16 cellular contexts compared by ENCODE assay signal in genomic region chr11:77412814-77413213, GRCh38.
DNase-seq lines count a peak whose midpoint lies in the region; ATAC-seq and TF ChIP-seq lines count a peak whose summit lies in the region.
"Had no signal": no experiment of that assay in that cellular context is flagged by ENCODE, and none has a peak within 500 bp of the region (broad histone marks: within the 10 kb centered on the region; RNA-seq: fewer than 3 reads in every experiment).

No MANE protein-coding gene starts in this region.

- H3K4me1 Mint-ChIP-seq in CD8-positive, alpha-beta T cell (ENCODE audit: low read depth) = peaks cover 40% of the 10 kb centered on the region
- H3K4me1 Mint-ChIP-seq in activated naive CD8-positive, alpha-beta T cell treated with anti-CD3 and anti-CD28 coated beads for 36 hours = peaks cover 38% of the 10 kb centered on the region
- peaks cover 27 to 31% (median 29%) of the 10 kb centered on the region in 3 donors for H3K4me1 Mint-ChIP-seq in naive B cell

- H3K9me3 Mint-ChIP-seq in CD8-positive, alpha-beta T cell = no peaks in the 10 kb centered on the region
- H3K9me3 Mint-ChIP-seq in activated naive CD8-positive, alpha-beta T cell treated with anti-CD3 and anti-CD28 coated beads for 36 hours = no peaks in the 10 kb centered on the region
- no peaks in the 10 kb centered on the region for H3K9me3 Mint-ChIP-seq in naive B cell

- no peaks in the 10 kb centered on the region for H3K36me3 Mint-ChIP-seq in CD8-positive, alpha-beta T cell
- peaks cover 6% of the 10 kb centered on the region for H3K36me3 Mint-ChIP-seq in activated naive CD8-positive, alpha-beta T cell treated with anti-CD3 and anti-CD28 coated beads for 36 hours
- no peaks in the 10 kb centered on the region for H3K36me3 Mint-ChIP-seq in naive B cell

- no peak overlapping the region for H2AFZ ChIP-seq in HCT116 (ENCODE audit: low read depth, low read length, poor library complexity, severe bottlenecking)

- peaks cover 25% of the 10 kb centered on the region for H3K4me1 ChIP-seq in CD8-positive, alpha-beta T cell (ENCODE audit: insufficient read depth, low read length)
- H3K4me1 ChIP-seq in HCT116 (ENCODE audit: control insufficient read depth in 1 of 2, insufficient read depth in 2 of 2, low read length in 2 of 2) = peaks cover 11 to 35% of the 10 kb centered on the region in 2 experiments; a peak in 3 of 4 replicates

- no TSS peak for BruUV-seq in HCT116 (replicated peaks; lab: Mats Ljungman, UMichigan)

- H3K9me3 ChIP-seq in CD8-positive, alpha-beta T cell (ENCODE audit: low read length) = no peaks in the 10 kb centered on the region
- no peaks in the 10 kb centered on the region for H3K9me3 ChIP-seq in HCT116 (ENCODE audit: control insufficient read depth in 1 of 2, insufficient read depth in 1 of 2, low read depth in 1 of 2, low read length in 2 of 2)
- H3K9me3 ChIP-seq: ascending aorta, upper lobe of left lung had no signal

- no peak overlapping the region for H3K27ac ChIP-seq in CD8-positive, alpha-beta T cell (ENCODE audit: low read depth, low read length)
- H3K27ac ChIP-seq in HCT116 (ENCODE audit: low read depth, low read length) (no peak overlapping the region), coronary artery (no peak overlapping the region)

- no peak for TF ChIP-seq POLR2A in HCT116 (IDR thresholded peaks at IDR 0.05; ENCODE audit: borderline replicate concordance, extremely low read depth, insufficient read depth, insufficient read length)

- CTCF ChIA-PET in CD8-positive, alpha-beta T cell (lab: Charles Lee) = interaction anchor here (0.5 to 0.8 kb wide), 2 partner anchors 80 to 131 kb away, joined by 3 read pairs; no protein-coding TSS in a partner anchor
- CTCF ChIA-PET in HCT116 (lab: Charles Lee) = no interaction called here

- H3K36me3 ChIP-seq in CD8-positive, alpha-beta T cell (ENCODE audit: insufficient read depth, low read length) = no peaks in the 10 kb centered on the region
- no peaks in the 10 kb centered on the region for H3K36me3 ChIP-seq in HCT116 (ENCODE audit: control insufficient read depth in 1 of 2, insufficient read depth in 2 of 2, low read length in 2 of 2)
- H3K36me3 ChIP-seq: ascending aorta, upper lobe of left lung had no signal

- peaks cover 24% of the 10 kb centered on the region for H3K79me2 ChIP-seq in HCT116 (ENCODE audit: insufficient read depth, low read length)

- DNase-seq in CD8-positive, alpha-beta T cell = no peak
- DNase-seq in HCT116 (ENCODE audit: low read depth, low spot score) (no peak), naive B cell (no peak), RPMI8226 (no peak), coronary artery (ENCODE audit: low spot score) (no peak)
- no peak for DNase-seq in activated naive CD8-positive, alpha-beta T cell treated with anti-CD3 and anti-CD28 coated beads for 36 hours
- DNase-seq in stimulated activated CD4-positive, alpha-beta T cell treated with anti-CD3 and anti-CD28 coated beads, Interleukin-15, amount 100 ng/mL, for 24 hours = no peak
- DNase-seq: cortex of kidney; hypothalamus; NCI-H2107; right cardiac atrium; stimulated activated CD4-positive, alpha-beta T cell treated with anti-CD3 and anti-CD28 coated beads, Interleukin-4, amount 100 ng/mL, for 1 hour; upper lobe of left lung had no signal

- H3K4me3 Mint-ChIP-seq in CD8-positive, alpha-beta T cell = peak overlapping the region; percentile 18
- H3K4me3 Mint-ChIP-seq in activated naive CD8-positive, alpha-beta T cell treated with anti-CD3 and anti-CD28 coated beads for 36 hours = no peak overlapping the region
- H3K4me3 Mint-ChIP-seq in naive B cell = peak overlapping the region in 6 of 8 donors; percentile 4 to 87 (median 55)

- no peak overlapping the region for H3K27ac Mint-ChIP-seq in CD8-positive, alpha-beta T cell
- peak overlapping the region; percentile 6 for H3K27ac Mint-ChIP-seq in activated naive CD8-positive, alpha-beta T cell treated with anti-CD3 and anti-CD28 coated beads for 36 hours
- H3K27ac Mint-ChIP-seq in naive B cell = peak overlapping the region in 3 of 6 donors; percentile 46 to 86 (median 54)

- H3K9ac ChIP-seq in HCT116 (ENCODE audit: low read length) = 0 out of 2 replicates have a peak overlapping the region, but pooled peaks have one; percentile 76

- RAD21 ChIA-PET in HCT116 (lab: Charles Lee; ENCODE audit: low non-redundant PET in 1 of 2, low total read pairs in 2 of 2, uncharacterized antibody in 2 of 2, unreplicated experiment in 2 of 2) = no interaction called here

- POLR2A ChIA-PET in CD8-positive, alpha-beta T cell (lab: Charles Lee) = no interaction called here
- POLR2A ChIA-PET in HCT116 (lab: Charles Lee) = no interaction called here

- no peaks in the 10 kb centered on the region for H4K20me1 ChIP-seq in HCT116 (ENCODE audit: insufficient read depth)

- TF ChIP-seq RAD21 in HCT116 (IDR thresholded peaks at IDR 0.05; ENCODE audit: low read depth) = no peak

- intact Hi-C loops in CD8-positive, alpha-beta T cell (cut with DNase I, micrococcal nuclease) = loop anchor here (2.0 to 5.0 kb wide), 2 partner anchors 62 to 346 kb away; partner anchors contain the start of genes CAPN5 (in 1 of the 2) and PAK1 (in 1 of the 2)
- intact Hi-C loops in HCT116 (cut with micrococcal nuclease) = no loop called here

- no peak overlapping the region for H3K4me3 ChIP-seq in CD8-positive, alpha-beta T cell (ENCODE audit: low read depth, low read length)
- H3K4me3 ChIP-seq in HCT116 (replicated peaks in 1 of 2; ENCODE audit: low read depth in 1 of 2, low read length in 2 of 2) (0 out of 4 replicates have a peak overlapping the region, but pooled peaks of 1 of the 2 experiments have one; percentile 74), coronary artery (no peak overlapping the region)

- H3K27me3 ChIP-seq in CD8-positive, alpha-beta T cell (ENCODE audit: insufficient read depth, low read length) = no peaks in the 10 kb centered on the region
- no peaks in the 10 kb centered on the region for H3K27me3 ChIP-seq in HCT116 (ENCODE audit: insufficient read depth, low read length)
- H3K27me3 ChIP-seq: ascending aorta, upper lobe of left lung had no signal

- no peak for ATAC-seq in CD8-positive, alpha-beta T cell
- ATAC-seq in HCT116 (no peak), naive B cell (ENCODE audit: low read depth in 2 of 2) (no peak), GM21786 (IDR thresholded peaks at IDR 0.05; ENCODE audit: unreplicated experiment) (no peak)
- ATAC-seq: left lobe of liver had no signal

- TF ChIP-seq CTCF in CD8-positive, alpha-beta T cell (IDR thresholded peaks at IDR 0.05) = no peak
- no peak for TF ChIP-seq CTCF in HCT116 (IDR thresholded peaks at IDR 0.05 in 2 of 3, conservative IDR thresholded peaks at IDR 0.05 in 1 of 3; ENCODE audit: borderline replicate concordance in 1 of 3, insufficient read depth in 1 of 3, low read depth in 2 of 3, low read length in 2 of 3)
- no peak for TF ChIP-seq CTCF in coronary artery (IDR thresholded peaks at IDR 0.05)

- no peaks in the 10 kb centered on the region for H3K27me3 Mint-ChIP-seq in CD8-positive, alpha-beta T cell (ENCODE audit: low read depth)
- H3K27me3 Mint-ChIP-seq in activated naive CD8-positive, alpha-beta T cell treated with anti-CD3 and anti-CD28 coated beads for 36 hours = no peaks in the 10 kb centered on the region
- H3K27me3 Mint-ChIP-seq in naive B cell = no peaks in the 10 kb centered on the region

- H3K9me2 ChIP-seq in HCT116 (ENCODE audit: insufficient read depth) = no peaks in the 10 kb centered on the region

- peak overlapping the region; percentile 89 for H3K4me2 ChIP-seq in HCT116 (ENCODE audit: low read length)

TF ChIP-seq in HCT116, 20 proteins besides CTCF, POLR2A, EP300 and RAD21:
- TF ChIP-seq CBX3 (IDR thresholded peaks at IDR 0.05; ENCODE audit: low read depth) = no peak
- no peak for TF ChIP-seq SIN3A (IDR thresholded peaks at IDR 0.05; ENCODE audit: low read depth)
- no peak for TF ChIP-seq EGR1 (IDR thresholded peaks at IDR 0.05; ENCODE audit: low read depth)
- TF ChIP-seq ATF3 (IDR thresholded peaks at IDR 0.05) = no peak
- no peak for TF ChIP-seq JUND (IDR thresholded peaks at IDR 0.05)
- TF ChIP-seq POLR2AphosphoS5 (IDR thresholded peaks at IDR 0.05; ENCODE audit: low read depth, low read length) = no peak
- TF ChIP-seq MAX (IDR thresholded peaks at IDR 0.05) = no peak
- no peak for TF ChIP-seq ZFX (IDR thresholded peaks at IDR 0.05)
